ENCODE assay signal across 1 cellular context in genomic region chr4:106312997-106313522, GRCh38.
TF ChIP-seq lines count a peak whose summit lies in the region.

No MANE protein-coding gene starts in this region.

TF ChIP-seq in HepG2, 621 proteins besides CTCF, POLR2A, EP300 and RAD21:
- TF ChIP-seq ZNF737 (CRISPR knock-in tag; IDR thresholded peaks at IDR 0.05; ENCODE audit: borderline replicate concordance) (no peak), ARNT2 (CRISPR knock-in tag; IDR thresholded peaks at IDR 0.05; ENCODE audit: low read depth) (no peak), BHLHE40 (IDR thresholded peaks at IDR 0.05; ENCODE audit: low read length) (peak; percentile 56; the same call in 1 of the 2 replicates), NKX3-1 (CRISPR knock-in tag; IDR thresholded peaks at IDR 0.05) (no peak), SATB2 (CRISPR knock-in tag; IDR thresholded peaks at IDR 0.05) (no peak), ZEB1 (IDR thresholded peaks at IDR 0.05; ENCODE audit: insufficient replicate concordance, low read depth) (no peak), CSRNP1 (CRISPR knock-in tag; IDR thresholded peaks at IDR 0.05) (no peak), NCOR1 (IDR thresholded peaks at IDR 0.05; ENCODE audit: borderline replicate concordance, low read length) (no peak), KDM5A (IDR thresholded peaks at IDR 0.05; ENCODE audit: borderline replicate concordance, low read length) (no peak), E2F5 (CRISPR knock-in tag; conservative IDR thresholded peaks at IDR 0.05) (no peak), DPF2 (CRISPR knock-in tag; IDR thresholded peaks at IDR 0.05; ENCODE audit: borderline replicate concordance, low read depth) (no peak), ZSCAN29 (CRISPR knock-in tag; conservative IDR thresholded peaks at IDR 0.05) (no peak), IKZF1 (IDR thresholded peaks at IDR 0.05) (no peak), ZNF121 (CRISPR knock-in tag; IDR thresholded peaks at IDR 0.05) (peak; percentile 75), HIC2 (CRISPR knock-in tag; IDR thresholded peaks at IDR 0.05; ENCODE audit: low read depth) (no peak), ZNF770 (CRISPR knock-in tag; IDR thresholded peaks at IDR 0.05) (peak; percentile 39; the same call in 1 of the 2 replicates), ZNF263 (CRISPR knock-in tag; IDR thresholded peaks at IDR 0.05) (no peak), RAD51 (IDR thresholded peaks at IDR 0.05; ENCODE audit: borderline replicate concordance) (no peak)
- TF ChIP-seq, protein P1, sequence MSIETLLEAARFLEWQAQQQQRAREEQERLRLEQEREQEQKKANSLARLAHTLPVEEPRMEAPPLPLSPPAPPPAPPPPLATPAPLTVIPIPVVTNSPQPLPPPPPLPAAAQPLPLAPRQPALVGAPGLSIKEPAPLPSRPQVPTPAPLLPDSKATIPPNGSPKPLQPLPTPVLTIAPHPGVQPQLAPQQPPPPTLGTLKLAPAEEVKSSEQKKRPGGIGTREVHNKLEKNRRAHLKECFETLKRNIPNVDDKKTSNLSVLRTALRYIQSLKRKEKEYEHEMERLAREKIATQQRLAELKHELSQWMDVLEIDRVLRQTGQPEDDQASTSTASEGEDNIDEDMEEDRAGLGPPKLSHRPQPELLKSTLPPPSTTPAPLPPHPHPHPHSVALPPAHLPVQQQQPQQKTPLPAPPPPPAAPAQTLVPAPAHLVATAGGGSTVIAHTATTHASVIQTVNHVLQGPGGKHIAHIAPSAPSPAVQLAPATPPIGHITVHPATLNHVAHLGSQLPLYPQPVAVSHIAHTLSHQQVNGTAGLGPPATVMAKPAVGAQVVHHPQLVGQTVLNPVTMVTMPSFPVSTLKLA (IDR thresholded peaks at IDR 0.05), result no peak
- TF ChIP-seq, protein P2, sequence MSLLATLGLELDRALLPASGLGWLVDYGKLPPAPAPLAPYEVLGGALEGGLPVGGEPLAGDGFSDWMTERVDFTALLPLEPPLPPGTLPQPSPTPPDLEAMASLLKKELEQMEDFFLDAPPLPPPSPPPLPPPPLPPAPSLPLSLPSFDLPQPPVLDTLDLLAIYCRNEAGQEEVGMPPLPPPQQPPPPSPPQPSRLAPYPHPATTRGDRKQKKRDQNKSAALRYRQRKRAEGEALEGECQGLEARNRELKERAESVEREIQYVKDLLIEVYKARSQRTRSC (CRISPR knock-in tag; IDR thresholded peaks at IDR 0.05; ENCODE audit: low read depth), result no peak
- TF ChIP-seq, protein P3, sequence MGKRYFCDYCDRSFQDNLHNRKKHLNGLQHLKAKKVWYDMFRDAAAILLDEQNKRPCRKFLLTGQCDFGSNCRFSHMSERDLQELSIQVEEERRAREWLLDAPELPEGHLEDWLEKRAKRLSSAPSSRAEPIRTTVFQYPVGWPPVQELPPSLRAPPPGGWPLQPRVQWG (CRISPR knock-in tag; IDR thresholded peaks at IDR 0.05; ENCODE audit: borderline replicate concordance, low read depth), result no peak
TF ChIP-seq in HepG2: peak in this region for 3.
